9 cellular contexts compared by ENCODE assay signal in genomic region chr1:50424045-50424939, GRCh38. TPM values are rescaled to one million over a fixed set of nuclear protein-coding genes. Genes with fewer than 3 reads are reported as not detected.
DNase-seq lines count a peak whose midpoint lies in the region; ATAC-seq, FAIRE-seq and TF ChIP-seq lines count a peak whose summit lies in the region.
"Had no signal": no experiment of that assay in that cellular context is flagged by ENCODE, and none has a peak within 500 bp of the region (broad histone marks: within the 10 kb centered on the region; RNA-seq: fewer than 3 reads in every experiment).

No MANE protein-coding gene starts in this region.

- intact Hi-C loops in activated CD8-positive, alpha-beta T cell treated with anti-CD3 and anti-CD28 coated beads for 36 hours (cut with micrococcal nuclease) = no loop called here

- CTCF ChIA-PET in activated CD8-positive, alpha-beta T cell treated with anti-CD3 and anti-CD28 coated beads for 36 hours (lab: Charles Lee) = interaction anchor here (1.0 to 1.1 kb wide), 2 partner anchors 9 to 26 kb away, joined by 3 to 5 read pairs; no protein-coding TSS in a partner anchor

- POLR2A ChIA-PET in activated CD8-positive, alpha-beta T cell treated with anti-CD3 and anti-CD28 coated beads for 36 hours (lab: Charles Lee) = interaction anchor here (0.5 to 0.9 kb wide), 3 partner anchors 9 to 770 kb away, joined by 3 to 5 read pairs (median 4); no protein-coding TSS in a partner anchor

- peaks cover 3% of the 10 kb centered on the region for H3K36me3 Mint-ChIP-seq in activated CD8-positive, alpha-beta T cell treated with anti-CD3 and anti-CD28 coated beads for 36 hours (ENCODE audit: low read depth)

- no peaks in the 10 kb centered on the region for H3K9me3 Mint-ChIP-seq in activated CD8-positive, alpha-beta T cell treated with anti-CD3 and anti-CD28 coated beads for 36 hours

- FAIRE-seq in GM18507 (lab: Jason Lieb, UNC) (peak; percentile 67), urothelium cell line (lab: Jason Lieb, UNC) (no peak)

- H3K27me3 Mint-ChIP-seq in activated CD8-positive, alpha-beta T cell treated with anti-CD3 and anti-CD28 coated beads for 36 hours = peaks cover 82% of the 10 kb centered on the region

- peaks cover 49% of the 10 kb centered on the region for H3K4me1 Mint-ChIP-seq in activated CD8-positive, alpha-beta T cell treated with anti-CD3 and anti-CD28 coated beads for 36 hours (ENCODE audit: low read depth)

- peaks cover 31% of the 10 kb centered on the region for H3K4me1 ChIP-seq in mononuclear cell (ENCODE audit: insufficient read depth, low read length)

- H3K27me3 ChIP-seq in mononuclear cell (ENCODE audit: insufficient read depth, low read length) = peaks cover 96% of the 10 kb centered on the region

- no peaks in the 10 kb centered on the region for H3K9me3 ChIP-seq in mononuclear cell (ENCODE audit: low read depth, low read length)

- H3K4me3 ChIP-seq in mononuclear cell (ENCODE audit: low read length) = peak overlapping the region; percentile 29

- peak overlapping the region; percentile 80 for H3K4me3 Mint-ChIP-seq in activated CD8-positive, alpha-beta T cell treated with anti-CD3 and anti-CD28 coated beads for 36 hours

- DNase-seq in AG08396 (ENCODE audit: low spot score) = peak; percentile 28
- no peak for DNase-seq in GM18507 (ENCODE audit: extremely low spot score, insufficient read length, low read depth)
- DNase-seq in activated CD8-positive, alpha-beta T cell treated with anti-CD3 and anti-CD28 coated beads for 36 hours = peak; percentile 53
- DNase-seq in SIG-M5 (lab: John Stamatoyannopoulos, UW) = no peak
- DNase-seq in urothelium cell line (ENCODE audit: low spot score) = no peak

- peak; percentile 46 for ATAC-seq in activated CD8-positive, alpha-beta T cell treated with anti-CD3 and anti-CD28 coated beads for 36 hours
- ATAC-seq in HG03135 (IDR thresholded peaks at IDR 0.05; ENCODE audit: unreplicated experiment) = no peak
- ATAC-seq in GM18870 (IDR thresholded peaks at IDR 0.05; ENCODE audit: unreplicated experiment) = no peak
- ATAC-seq: HCT116 had no signal

- TF ChIP-seq CTCF in activated CD8-positive, alpha-beta T cell treated with anti-CD3 and anti-CD28 coated beads for 36 hours (IDR thresholded peaks at IDR 0.05) = no peak

- peak overlapping the region; percentile 7 for H3K27ac Mint-ChIP-seq in activated CD8-positive, alpha-beta T cell treated with anti-CD3 and anti-CD28 coated beads for 36 hours

RNA-seq across cellular contexts. Expression of gene DMRTA2, which starts 1.0 kb away (rescaled TPM):
- total RNA-seq in activated CD8-positive, alpha-beta T cell treated with anti-CD3 and anti-CD28 coated beads for 36 hours = not detected
- under 0.01 TPM for total RNA-seq in mononuclear cell

Comparison
In these comparisons a context has a peak if more than half of its experiments do, and no peak if none do; other contexts are left out.
1. DNase-seq: peak in AG08396 (single experiment) and activated CD8-positive, alpha-beta T cell treated with anti-CD3 and anti-CD28 coated beads for 36 hours (single experiment); none in GM18507 (single experiment), SIG-M5 (single experiment) and urothelium cell line (single experiment).